ENCODE assay signal across 8 cellular contexts in the genomic region with DNA sequence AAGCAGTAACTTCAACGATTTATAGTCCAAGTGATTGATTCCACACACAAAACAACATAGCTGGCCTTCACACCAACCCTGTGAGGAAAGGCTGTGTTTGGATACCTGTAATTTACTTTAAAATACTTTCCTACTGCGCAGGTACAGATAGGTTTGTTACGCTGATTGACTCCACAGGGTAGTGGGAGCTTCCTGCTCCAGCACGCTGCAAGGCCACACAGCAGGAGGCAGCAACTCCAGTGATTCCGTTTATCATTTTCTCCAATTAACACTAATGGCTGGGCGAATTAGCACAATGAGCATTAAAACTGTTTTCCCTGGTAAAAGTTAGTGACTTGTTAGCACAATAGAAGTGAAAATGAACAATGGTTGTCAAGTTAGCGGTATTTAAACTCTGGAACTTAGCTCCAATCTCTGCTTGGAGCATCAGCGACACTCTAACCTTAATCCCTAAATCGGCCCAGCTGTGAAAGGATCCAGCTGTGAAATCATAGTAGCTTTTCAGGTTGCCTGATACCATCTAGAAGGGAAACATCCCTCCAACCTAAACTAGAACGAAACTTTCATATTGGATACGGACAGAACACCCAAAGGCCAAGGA. TPM values are rescaled to one million over a fixed set of nuclear protein-coding genes. Genes with fewer than 3 reads are reported as not detected.
DNase-seq lines count a peak whose midpoint lies in the region; ATAC-seq and TF ChIP-seq lines count a peak whose summit lies in the region.

No MANE protein-coding gene starts in this region.

- TF ChIP-seq POLR2A in Peyer's patch (IDR thresholded peaks at IDR 0.05): no peak

- H3K9ac ChIP-seq in parathyroid adenoma: no peak overlapping the region

- H3K4me1 ChIP-seq in Peyer's patch: peaks cover 0 to 18% (median 12%) of the 10 kb centered on the region in 4 donors
- peaks cover 5% of the 10 kb centered on the region for H3K4me1 ChIP-seq in parathyroid adenoma

- H3K27me3 ChIP-seq in Peyer's patch: no peaks in the 10 kb centered on the region
- H3K27me3 ChIP-seq in parathyroid adenoma (ENCODE audit: control insufficient read depth, insufficient read depth, low read length): no peaks in the 10 kb centered on the region

- H3K27ac ChIP-seq in Peyer's patch: peak overlapping the region; percentile 85 to 97 (median 90)
- H3K27ac ChIP-seq in parathyroid adenoma: peak overlapping the region; percentile 65

- H3K9me3 ChIP-seq in Peyer's patch: no peaks in the 10 kb centered on the region
- no peaks in the 10 kb centered on the region for H3K9me3 ChIP-seq in parathyroid adenoma (ENCODE audit: control insufficient read depth, low read length)

- H3K36me3 ChIP-seq in Peyer's patch (peaks cover 0 to 4% (median 0%) of the 10 kb centered on the region in 3 donors), parathyroid adenoma (ENCODE audit: control insufficient read depth, insufficient read depth, low read length) (no peaks in the 10 kb centered on the region)

- DNase-seq in GM12865 (ENCODE audit: low read depth): peak; percentile 31
- DNase-seq in Peyer's patch: no peak
- peak; percentile 21 for DNase-seq in epithelial cell of esophagus (ENCODE audit: low read depth)
- no peak for DNase-seq in stimulated activated CD4-positive, alpha-beta T cell treated with anti-CD3 and anti-CD28 coated beads, Interleukin-4, amount 100 ng/mL, for 1 hour
- DNase-seq in NCI-H1930 (lab: John Stamatoyannopoulos, UW): no peak
- no peak for DNase-seq in ecto neural progenitor cell (ENCODE audit: low spot score)

- H2AFZ ChIP-seq in parathyroid adenoma: peak overlapping the region; percentile 82

- H3K4me2 ChIP-seq in parathyroid adenoma (ENCODE audit: low read length): peak overlapping the region; percentile 96

- no peak for TF ChIP-seq CTCF in GM12865 (IDR thresholded peaks at IDR 0.05; ENCODE audit: insufficient read depth, low read depth, low read length, missing control alignments)
- TF ChIP-seq CTCF in Peyer's patch (IDR thresholded peaks at IDR 0.05): no peak
- TF ChIP-seq CTCF in epithelial cell of esophagus (IDR thresholded peaks at IDR 0.05; ENCODE audit: insufficient read depth, low read depth, low read length, missing control alignments): peak; percentile 18
- no peak for TF ChIP-seq CTCF in parathyroid adenoma (IDR thresholded peaks at IDR 0.05)

- ATAC-seq in GM21423 (IDR thresholded peaks at IDR 0.05; ENCODE audit: unreplicated experiment): no peak

- peaks cover 4% of the 10 kb centered on the region for H3K79me2 ChIP-seq in parathyroid adenoma

- H3K4me3 ChIP-seq in GM12865 (ENCODE audit: low read depth, low read length) (peak overlapping the region; percentile 76), Peyer's patch (peak overlapping the region; percentile 54 to 82 (median 76)), epithelial cell of esophagus (ENCODE audit: low read length) (peak overlapping the region; percentile 72), parathyroid adenoma (ENCODE audit: low read depth, low read length) (peak overlapping the region; percentile 95)

RNA-seq across cellular contexts. Expression of gene DCLRE1C, which starts 0.9 kb away (rescaled TPM):
- 10 to 100 TPM; 10.9 to 18.2 (median 16.5) TPM for total RNA-seq in Peyer's patch

RNA-seq across cellular contexts. Expression of gene MEIG1, which starts 6.2 kb away (rescaled TPM):
- total RNA-seq in Peyer's patch: not detected

Comparison
In these comparisons a context has a peak if more than half of its experiments do, and no peak if none do; other contexts are left out.
1. DNase-seq: peak in GM12865 (single experiment) and epithelial cell of esophagus (single experiment); none in Peyer's patch (0 of 3), stimulated activated CD4-positive, alpha-beta T cell treated with anti-CD3 and anti-CD28 coated beads, Interleukin-4, amount 100 ng/mL, for 1 hour (single experiment), NCI-H1930 (0 of 2) and ecto neural progenitor cell (single experiment).
2. Peak in every context shown above with its lines, with median percentiles within 50 percentile points of each other: H3K4me3 ChIP-seq.